Comparison of ENCODE assay signal across 8 cellular contexts in the genomic region with DNA sequence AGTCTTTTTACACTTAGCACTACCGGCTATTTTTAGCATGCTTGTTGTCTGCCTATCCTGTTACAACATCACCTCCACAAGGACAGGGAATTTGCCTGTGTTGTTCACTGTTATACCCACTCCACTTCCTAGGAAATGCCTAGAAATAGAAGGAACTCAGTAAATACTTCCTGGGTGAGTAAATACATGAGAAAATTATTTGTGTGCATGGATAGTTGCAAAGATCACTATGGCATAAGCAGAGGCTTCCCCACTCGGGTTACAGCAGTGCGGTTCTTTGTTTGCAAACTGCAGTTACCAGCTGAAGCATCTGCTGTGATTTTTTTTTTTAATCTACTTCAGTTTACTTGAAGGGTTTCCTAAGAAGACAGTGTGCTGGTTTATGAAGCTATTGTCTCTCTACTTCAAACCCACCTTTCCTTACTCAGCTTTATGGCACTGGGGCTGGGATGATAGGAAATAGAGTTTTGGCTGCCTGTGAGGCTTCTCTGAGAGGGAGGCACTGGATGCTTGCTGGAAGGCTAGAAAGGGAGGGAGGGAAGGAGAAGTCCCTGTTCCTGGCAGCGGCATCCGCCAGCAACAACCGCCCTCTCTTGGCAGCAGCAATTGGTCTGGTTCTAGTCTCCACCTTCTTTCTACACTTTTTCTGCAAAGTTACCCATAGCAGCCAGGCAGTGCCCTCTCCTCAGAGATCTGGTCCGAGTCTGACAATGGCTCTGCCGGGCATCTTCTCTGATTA. TPM values are rescaled to one million over a fixed set of nuclear protein-coding genes. Genes with fewer than 3 reads are reported as not detected.
DNase-seq lines count a peak whose midpoint lies in the region; ATAC-seq lines count a peak whose summit lies in the region.

No MANE protein-coding gene starts in this region.

- no peak overlapping the region for H3K27ac ChIP-seq in GM23248
- no peak overlapping the region for H3K27ac ChIP-seq in effector memory CD4-positive, alpha-beta T cell (ENCODE audit: insufficient read depth, low read length, poor library complexity, severe bottlenecking)

- 15 to 16% methylated on average over 8 of the region's 8 CpGs for WGBS in GM23248 (ENCODE audit: low coverage in 1 of 2, low lambda C conversion rate in 2 of 2, missing lambda C conversion rate in 2 of 2), 2 experiments

- H3F3A ChIP-seq in GM23248 (ENCODE audit: insufficient read depth): 0 out of 2 replicates have a peak, but pooled peaks cover 4% of the 10 kb centered on the region

- H3K27me3 ChIP-seq in GM23248 (replicated peaks; ENCODE audit: insufficient read depth): peaks cover 40% of the 10 kb centered on the region
- H3K27me3 ChIP-seq in effector memory CD4-positive, alpha-beta T cell (replicated peaks; ENCODE audit: control insufficient read depth, insufficient read depth, low read length, poor library complexity, severe bottlenecking): peaks cover 8% of the 10 kb centered on the region

- no peak overlapping the region for H3K9ac ChIP-seq in GM23248

- no peaks in the 10 kb centered on the region for H3K9me3 ChIP-seq in GM23248 (ENCODE audit: low read depth)
- H3K9me3 ChIP-seq in effector memory CD4-positive, alpha-beta T cell (ENCODE audit: control insufficient read depth, low read length): no peaks in the 10 kb centered on the region

- H3K4me1 ChIP-seq in GM23248 (ENCODE audit: insufficient read depth): peaks cover 7% of the 10 kb centered on the region; the same call in 1 of the 2 replicates
- H3K4me1 ChIP-seq in effector memory CD4-positive, alpha-beta T cell (ENCODE audit: control insufficient read depth, insufficient read depth, low read length, poor library complexity, severe bottlenecking): no peaks in the 10 kb centered on the region

- no peak overlapping the region for H3K4me2 ChIP-seq in GM23248 (ENCODE audit: unreplicated experiment)

- no peaks in the 10 kb centered on the region for H3K36me3 ChIP-seq in GM23248 (ENCODE audit: low read depth)
- H3K36me3 ChIP-seq in effector memory CD4-positive, alpha-beta T cell (ENCODE audit: control insufficient read depth, insufficient read depth, low read length): no peaks in the 10 kb centered on the region

- ATAC-seq in HG03439 (IDR thresholded peaks at IDR 0.05; ENCODE audit: unreplicated experiment): no peak
- ATAC-seq in GM21381 (IDR thresholded peaks at IDR 0.05; ENCODE audit: unreplicated experiment): no peak

- no peak overlapping the region for H3K4me3 ChIP-seq in GM23248
- no peak overlapping the region for H3K4me3 ChIP-seq in effector memory CD4-positive, alpha-beta T cell (ENCODE audit: insufficient read depth, low read depth, low read length, poor library complexity, severe bottlenecking)

- DNase-seq in GM23248 (peak; percentile 38), amygdala (lab: John Stamatoyannopoulos, UW) (peak in 34 of 56 donors; percentile 1 to 51 (median 12)), hippocampal formation (lab: John Stamatoyannopoulos, UW) (peak; percentile 18 to 26), putamen (ENCODE audit: low spot score) (peak; percentile 14), EL (no peak)
- DNase-seq in effector memory CD4-positive, alpha-beta T cell: no peak

- no peaks in the 10 kb centered on the region for H4K20me1 ChIP-seq in GM23248 (ENCODE audit: insufficient read depth)

- no peaks in the 10 kb centered on the region for H3K9me2 ChIP-seq in GM23248 (ENCODE audit: insufficient read depth)

- no peaks in the 10 kb centered on the region for H3K79me2 ChIP-seq in GM23248 (ENCODE audit: insufficient read depth)

- in situ Hi-C loops in GM23248 (cut with MboI): loop anchor here (10.0 kb wide), 1 partner anchor 277 kb away; no protein-coding TSS in a partner anchor

- 0 out of 2 replicates have a peak overlapping the region, but pooled peaks have one; percentile 6 for H2AFZ ChIP-seq in GM23248

RNA-seq across cellular contexts. Expression of a gene that starts 29.1 kb away (rescaled TPM):
- not detected in 2 replicates for total RNA-seq in GM23248 (2014; rRNA removed; shearing (Covaris generic))
- not detected in 2 replicates for polyA plus RNA-seq in GM23248 (2016; fragmentation: Nextera tagmentation; extraction: Ambion mirVana)

RNA-seq across cellular contexts. Expression of a gene that starts 40.5 kb away (rescaled TPM):
- 8.3 and 8.5 TPM in 2 replicates for total RNA-seq in GM23248 (2014; rRNA removed; shearing (Covaris generic))
- polyA plus RNA-seq in GM23248 (2016; fragmentation: Nextera tagmentation; extraction: Ambion mirVana): 10.4 and 13.4 TPM in 2 replicates

Comparison
In these comparisons a context has a peak if more than half of its experiments do, and no peak if none do; other contexts are left out.
1. DNase-seq: peak in GM23248 (single experiment), amygdala (34 of 56), hippocampal formation (2 of 2) and putamen (single experiment); none in EL (single experiment) and effector memory CD4-positive, alpha-beta T cell (0 of 3).